ENCODE assay signal across 21 cellular contexts in the genomic region with DNA sequence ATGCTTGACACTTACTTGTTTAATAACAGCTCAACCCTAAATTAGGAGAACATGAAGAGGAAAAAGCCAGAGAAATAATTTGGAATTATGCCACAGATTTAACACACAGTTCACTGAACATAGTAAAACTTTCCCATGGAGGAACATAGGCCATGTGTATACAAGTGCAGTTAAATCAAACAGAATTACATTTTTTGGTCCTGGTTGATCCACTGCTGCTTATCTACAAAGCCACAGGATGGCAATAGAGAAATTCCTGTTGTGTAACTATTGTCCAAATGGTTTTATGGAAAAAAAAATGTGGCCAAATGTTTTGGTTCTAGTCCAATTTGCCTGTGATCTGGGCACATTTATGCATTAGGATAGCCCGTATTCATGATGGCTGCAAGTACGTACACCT.
DNase-seq lines count a peak whose midpoint lies in the region; ATAC-seq and TF ChIP-seq lines count a peak whose summit lies in the region.
"Had no signal": no experiment of that assay in that cellular context is flagged by ENCODE, and none has a peak within 500 bp of the region (broad histone marks: within the 10 kb centered on the region; RNA-seq: fewer than 3 reads in every experiment).

No MANE protein-coding gene starts in this region.

- DNase-seq in AG09319 (ENCODE audit: extremely low read depth, low read depth) (peak; percentile 57), M059J (ENCODE audit: low read depth) (peak; percentile 80), astrocyte of the hippocampus (ENCODE audit: low read depth, low spot score) (peak; percentile 35), fibroblast of the aortic adventitia (ENCODE audit: low read depth) (peak; percentile 54), DMS53 (lab: John Stamatoyannopoulos, UW) (no peak), NCI-H2081 treated with DMSO at 0.1 percent for 48 hours (lab: John Stamatoyannopoulos, UW) (no peak)
- DNase-seq in activated CD4-positive, alpha-beta T cell treated with anti-CD3 and anti-CD28 coated beads for 1 hour: no peak
- DNase-seq: C1 segment of cervical spinal cord; CD8-positive, alpha-beta memory T cell; DND-41; GDM1; Karpas-422; NCI-H1105; NCI-H2081; NCI-H510A; NCI-H748 treated with DMSO at 0.1 percent for 48 hours; RPMI8226; SHP77 treated with DMSO at 0.1 percent for 48 hours; SK-N-SH had no signal

- H3K4me3 ChIP-seq in fibroblast of the aortic adventitia (ENCODE audit: low read depth, low read length): no peak overlapping the region
- H3K4me3 ChIP-seq: HAP-1 had no signal

- no peak for ATAC-seq in HG03342 (IDR thresholded peaks at IDR 0.05; ENCODE audit: unreplicated experiment)

- no peak for TF ChIP-seq CTCF in AG09319 (IDR thresholded peaks at IDR 0.05; ENCODE audit: low read depth, low read length)
- no peak for TF ChIP-seq CTCF in fibroblast of the aortic adventitia (IDR thresholded peaks at IDR 0.05; ENCODE audit: insufficient read depth, low read length)

Comparison
In these comparisons a context has a peak if more than half of its experiments do, and no peak if none do; other contexts are left out.
1. DNase-seq: peak in AG09319 (single experiment), M059J (single experiment), astrocyte of the hippocampus (single experiment) and fibroblast of the aortic adventitia (single experiment); none in activated CD4-positive, alpha-beta T cell treated with anti-CD3 and anti-CD28 coated beads for 1 hour (single experiment), DMS53 (single experiment) and NCI-H2081 treated with DMSO at 0.1 percent for 48 hours (single experiment).